ENCODE assay signal across 8 cellular contexts in genomic region chr12:120528861-120529525, GRCh38. TPM values are rescaled to one million over a fixed set of nuclear protein-coding genes. Genes with fewer than 3 reads are reported as not detected.
DNase-seq lines count a peak whose midpoint lies in the region; ATAC-seq and TF ChIP-seq lines count a peak whose summit lies in the region.

Gene COQ5 (minus strand): TSS chr12:120529158. CDS start chr12:120529141, 17 bp downstream.

- H3K27ac Mint-ChIP-seq in CD4-positive, alpha-beta memory T cell, result peak within 1 kb of the TSS; percentile 96 to 100 (median 99)
- peak within 1 kb of the TSS; percentile 100 for H3K27ac Mint-ChIP-seq in endodermal cell

- no peaks in the 10 kb centered on the region for H3K9me3 ChIP-seq in CD4-positive, alpha-beta memory T cell (ENCODE audit: control insufficient read depth in 1 of 2, low read length in 2 of 2)
- no peaks in the 10 kb centered on the region for H3K9me3 ChIP-seq in endodermal cell (ENCODE audit: control insufficient read depth, low read length)

- H3K27me3 ChIP-seq in CD4-positive, alpha-beta memory T cell (ENCODE audit: insufficient read depth, low read length), result no peaks in the 10 kb centered on the region
- H3K27me3 ChIP-seq in endodermal cell (ENCODE audit: control insufficient read depth, insufficient read depth, low read length, poor library complexity, severe bottlenecking), result no peaks in the 10 kb centered on the region

- peak within 1 kb of the TSS; percentile 98 to 100 (median 100) for H3K4me3 Mint-ChIP-seq in CD4-positive, alpha-beta memory T cell
- peak within 1 kb of the TSS; percentile 99 for H3K4me3 Mint-ChIP-seq in endodermal cell

- H3K4me1 Mint-ChIP-seq in CD4-positive, alpha-beta memory T cell, result peaks cover 20 to 35% (median 23%) of the 10 kb centered on the region in 4 donors
- peaks cover 12% of the 10 kb centered on the region for H3K4me1 Mint-ChIP-seq in endodermal cell

- peaks cover 4 to 11% of the 10 kb centered on the region in 2 donors for H3K36me3 Mint-ChIP-seq in CD4-positive, alpha-beta memory T cell
- peaks cover 8% of the 10 kb centered on the region for H3K36me3 Mint-ChIP-seq in endodermal cell (ENCODE audit: low read depth)

- peak; percentile 79 to 86 (median 83) for DNase-seq in CD4-positive, alpha-beta memory T cell
- DNase-seq in HS-27A (ENCODE audit: low read depth) (peak; percentile 51), NOMO-1 treated with DMSO at 0.1 percent for 48 hours (lab: John Stamatoyannopoulos, UW; ENCODE audit: unreplicated experiment) (peak; percentile 74), endodermal cell (peak; percentile 98), mesenteric fat pad (ENCODE audit: low spot score) (peak; percentile 97)
- DNase-seq in activated CD8-positive, alpha-beta memory T cell treated with anti-CD3 and anti-CD28 coated beads, Interleukin-2, amount 50 U/mL, for 24 hours (ENCODE audit: extremely low read depth), result peak; percentile 69
- DNase-seq in stimulated activated CD8-positive, alpha-beta memory T cell treated with anti-CD3 and anti-CD28 coated beads, Interleukin-15, amount 100 ng/mL, for 24 hours (ENCODE audit: low read depth), result peak; percentile 64

- H3K4me1 ChIP-seq in CD4-positive, alpha-beta memory T cell (ENCODE audit: insufficient read depth, low read length), result peaks cover 24% of the 10 kb centered on the region
- H3K4me1 ChIP-seq in endodermal cell (ENCODE audit: control insufficient read depth, insufficient read depth, low read length), result peaks cover 8% of the 10 kb centered on the region

- 1 to 3% methylated on average over 22 to 38 of the region's 38 CpGs for WGBS in endodermal cell (ENCODE audit: insufficient coverage in 1 of 2, insufficient read length in 1 of 2), 2 experiments

- TF ChIP-seq CTCF in endodermal cell (conservative IDR thresholded peaks at IDR 0.05), result no peak

- peak within 1 kb of the TSS; percentile 85 for H3K27ac ChIP-seq in CD4-positive, alpha-beta memory T cell (ENCODE audit: low read depth, low read length)
- H3K27ac ChIP-seq in endodermal cell (ENCODE audit: low read depth, low read length), result peak within 1 kb of the TSS; percentile 89

- no peaks in the 10 kb centered on the region for H3K36me3 ChIP-seq in CD4-positive, alpha-beta memory T cell (ENCODE audit: insufficient read depth, low read length)
- peaks cover 5% of the 10 kb centered on the region for H3K36me3 ChIP-seq in endodermal cell (ENCODE audit: control insufficient read depth, insufficient read depth, low read length)

- CTCF ChIA-PET in CD4-positive, alpha-beta memory T cell (lab: Charles Lee; ENCODE audit: partially characterized antibody), result interaction anchor here (0.6 to 0.9 kb wide), 2 partner anchors 9 to 24 kb away, joined by 3 read pairs; no protein-coding TSS in a partner anchor

- peak within 1 kb of the TSS; percentile 92 for H3K9ac ChIP-seq in endodermal cell (ENCODE audit: extremely low read depth, low read length, poor library complexity, severe bottlenecking)

- POLR2A ChIA-PET in CD4-positive, alpha-beta memory T cell (lab: Charles Lee; ENCODE audit: partially characterized antibody), result interaction anchor here (0.6 to 1.7 kb wide), 14 partner anchors 9 to 871 kb away, joined by 3 to 24 read pairs (median 4); partner anchors contain the start of genes COX6A1, DYNLL1, RNF34 and RNU4-2

- intact Hi-C loops in CD4-positive, alpha-beta memory T cell (cut with micrococcal nuclease), result loop anchor here (1.0 kb wide), 1 partner anchor 34 kb away; no protein-coding TSS in a partner anchor

- peak; percentile 86 for ATAC-seq in GM19463 (IDR thresholded peaks at IDR 0.05; ENCODE audit: unreplicated experiment)

- H3K4me3 ChIP-seq in CD4-positive, alpha-beta memory T cell (ENCODE audit: low read length in 2 of 2), result peak within 1 kb of the TSS; percentile 82 to 84
- H3K4me3 ChIP-seq in endodermal cell (ENCODE audit: low read length), result peak within 1 kb of the TSS; percentile 97

- peaks cover 0 to 2% (median 0%) of the 10 kb centered on the region in 8 donors for H3K9me3 Mint-ChIP-seq in CD4-positive, alpha-beta memory T cell
- H3K9me3 Mint-ChIP-seq in endodermal cell, result peaks cover under 1% of the 10 kb centered on the region

- no peaks in the 10 kb centered on the region for H3K27me3 Mint-ChIP-seq in CD4-positive, alpha-beta memory T cell
- no peaks in the 10 kb centered on the region for H3K27me3 Mint-ChIP-seq in endodermal cell (ENCODE audit: insufficient read depth)

RNA-seq across cellular contexts. Expression of gene COQ5, which starts in this region (rescaled TPM):
- 10 to 100 TPM; 19.7 to 21.6 TPM for total RNA-seq in CD4-positive, alpha-beta memory T cell
- 10 to 100 TPM; 35.2 to 55.1 TPM for polyA plus RNA-seq in CD4-positive, alpha-beta memory T cell
- 10 to 100 TPM; 35.5 to 55.1 TPM for total RNA-seq in endodermal cell
- 57.3 TPM for polyA plus RNA-seq in endodermal cell (2013, experiment 1 of 2)
- 51.5 TPM for polyA plus RNA-seq in endodermal cell (2013, experiment 2 of 2)
- 23.3 TPM for total RNA-seq in mesenteric fat pad

Comparison
In these comparisons a context has a peak if more than half of its experiments do, and no peak if none do; other contexts are left out.
1. Peak in every context shown above with its lines: DNase-seq, ATAC-seq, H3K4me3 ChIP-seq and H3K27ac ChIP-seq.